Comparison of ENCODE assay signal across 9 cellular contexts in genomic region chr3:142028174-142028833, GRCh38.
DNase-seq lines count a peak whose midpoint lies in the region; ATAC-seq, FAIRE-seq and TF ChIP-seq lines count a peak whose summit lies in the region.
"Had no signal": no experiment of that assay in that cellular context is flagged by ENCODE, and none has a peak within 500 bp of the region (broad histone marks: within the 10 kb centered on the region; RNA-seq: fewer than 3 reads in every experiment).

No MANE protein-coding gene starts in this region.

- H3K9ac ChIP-seq in endothelial cell of umbilical vein (replicated peaks; ENCODE audit: extremely low read depth, insufficient read depth, low read length) = peak overlapping the region; percentile 60

- no peaks in the 10 kb centered on the region for H4K20me1 ChIP-seq in DOHH2 (ENCODE audit: control insufficient read depth, insufficient read depth, low read depth, low read length)
- H4K20me1 ChIP-seq in endothelial cell of umbilical vein (replicated peaks; ENCODE audit: control insufficient read depth, extremely low read depth, insufficient read depth, low read length) = no peaks in the 10 kb centered on the region

- ATAC-seq in GM21526 (IDR thresholded peaks at IDR 0.05; ENCODE audit: low FRiP score, unreplicated experiment) (peak; percentile 64), T-cell (replicated peaks in 1 of 4) (peak; percentile 75 to 92 (median 76))

- H3K9me1 ChIP-seq in endothelial cell of umbilical vein (replicated peaks; ENCODE audit: control insufficient read depth, extremely low read depth, insufficient read depth, low read length) = no peaks in the 10 kb centered on the region

- POLR2A ChIA-PET in T-cell (lab: Charles Lee) = interaction anchor here in 1 of 2 donors (0.6 kb wide), 2 partner anchors 35 to 419 kb away, joined by 3 to 4 read pairs; no protein-coding TSS in a partner anchor
- POLR2A ChIA-PET in endothelial cell of umbilical vein (lab: Charles Lee) = interaction anchor here (0.6 kb wide), 1 partner anchor 39 kb away, joined by 7 read pairs; no protein-coding TSS in a partner anchor

- H3K27ac Mint-ChIP-seq in T-cell = peak overlapping the region; percentile 21 to 80

- intact Hi-C loops in endothelial cell of umbilical vein (cut with micrococcal nuclease) = no loop called here

- peak overlapping the region; percentile 80 to 88 (median 87) for H3K4me3 Mint-ChIP-seq in T-cell

- H3K9me3 ChIP-seq in DOHH2 (ENCODE audit: control insufficient read depth, insufficient read depth, low read length) (no peaks in the 10 kb centered on the region), endothelial cell of umbilical vein (replicated peaks; ENCODE audit: control insufficient read depth, insufficient read depth, low read length) (no peaks in the 10 kb centered on the region)

- H3K4me1 ChIP-seq in DOHH2 (ENCODE audit: control insufficient read depth, low read length) (peaks cover 63% of the 10 kb centered on the region), endothelial cell of umbilical vein (ENCODE audit: control insufficient read depth, extremely low read depth, insufficient read depth, low read length) (peaks cover 7% of the 10 kb centered on the region)

- no peaks in the 10 kb centered on the region for H3K9me3 Mint-ChIP-seq in T-cell

- H3K36me3 ChIP-seq in DOHH2 (ENCODE audit: control insufficient read depth, low read length) = peaks cover 26% of the 10 kb centered on the region
- no peaks in the 10 kb centered on the region for H3K36me3 ChIP-seq in endothelial cell of umbilical vein (ENCODE audit: control insufficient read depth in 2 of 2, extremely low read depth in 1 of 2, insufficient read depth in 2 of 2, low read length in 2 of 2)

- TF ChIP-seq POLR2A in endothelial cell of umbilical vein (IDR thresholded peaks at IDR 0.05; ENCODE audit: low read depth, low read length) = no peak

- no peaks in the 10 kb centered on the region for H3K27me3 Mint-ChIP-seq in T-cell

- no TSS peak for BruUV-seq in endothelial cell of umbilical vein (replicated peaks; lab: Mats Ljungman, UMichigan)

- no peak for TF ChIP-seq CTCF in DOHH2 (IDR thresholded peaks at IDR 0.05; ENCODE audit: low read depth, low read length, poor library complexity, severe bottlenecking)
- no peak for TF ChIP-seq CTCF in endothelial cell of umbilical vein (IDR thresholded peaks at IDR 0.05; ENCODE audit: extremely low read depth in 1 of 2, insufficient read depth in 1 of 2, low read depth in 1 of 2, low read length in 2 of 2)

- H3K9me2 ChIP-seq in DOHH2 (replicated peaks; ENCODE audit: control insufficient read depth, low read length) = no peaks in the 10 kb centered on the region

- dilution Hi-C loops in endothelial cell of umbilical vein (cut with MboI; ENCODE audit: extremely low pct_ligation_motif_present, low sequenced_read_pairs) = no loop called here

- H3K79me2 ChIP-seq in DOHH2 (ENCODE audit: control insufficient read depth, low read length) = peaks cover 56% of the 10 kb centered on the region
- H3K79me2 ChIP-seq in endothelial cell of umbilical vein (ENCODE audit: control insufficient read depth, insufficient read depth, low read length) = no peaks in the 10 kb centered on the region

- H3K27me3 ChIP-seq in DOHH2 (ENCODE audit: control insufficient read depth, low read length) (no peaks in the 10 kb centered on the region), endothelial cell of umbilical vein (ENCODE audit: control insufficient read depth in 2 of 2, insufficient read depth in 2 of 2, low read length in 2 of 2) (no peaks in the 10 kb centered on the region)

- FAIRE-seq in endothelial cell of umbilical vein (lab: Jason Lieb, UNC) = no peak
- no peak for FAIRE-seq in urothelium cell line (lab: Jason Lieb, UNC)
- FAIRE-seq: frontal cortex had no signal

- DNase-seq in KG1 (lab: John Stamatoyannopoulos, UW) = peak; percentile 65
- DNase-seq in T-cell = peak in 21 of 34 experiments; percentile 1 to 41 (median 17)
- peak; percentile 81 for DNase-seq in endothelial cell of umbilical vein (ENCODE audit: low read depth, low spot score)
- DNase-seq in midbrain (lab: John Stamatoyannopoulos, UW) = peak; percentile 35
- peak; percentile 44 for DNase-seq in urothelium cell line (ENCODE audit: low spot score)
- no peak for DNase-seq in GM19238 (ENCODE audit: insufficient read length, low spot score)

- H2AFZ ChIP-seq in endothelial cell of umbilical vein (ENCODE audit: low read depth, low read length) = peak overlapping the region; percentile 74

- H3F3A ChIP-seq in DOHH2 (ENCODE audit: control insufficient read depth, insufficient read depth) = peaks cover 21% of the 10 kb centered on the region

- H3K4me2 ChIP-seq in DOHH2 (ENCODE audit: low read length) (peak overlapping the region; percentile 78), endothelial cell of umbilical vein (ENCODE audit: insufficient read depth, low read length) (peak overlapping the region; percentile 98)

- CTCF ChIA-PET in T-cell (lab: Charles Lee) (interaction anchor here in 1 of 2 donors (0.6 to 1.0 kb wide), 4 partner anchors 23 to 468 kb away, joined by 3 to 4 read pairs (median 4); no protein-coding TSS in a partner anchor), endothelial cell of umbilical vein (lab: Charles Lee) (interaction anchor here (0.6 to 1.9 kb wide), 6 partner anchors 10 to 368 kb away, joined by 3 to 6 read pairs (median 4); no protein-coding TSS in a partner anchor)

- H3K27ac ChIP-seq in DOHH2 (ENCODE audit: low read depth, low read length) (peak overlapping the region; percentile 68), endothelial cell of umbilical vein (ENCODE audit: insufficient read depth, low read depth, low read length) (peak overlapping the region; percentile 7)

- peak overlapping the region; percentile 79 for H3K4me3 ChIP-seq in DOHH2 (ENCODE audit: low read length)
- peak overlapping the region; percentile 52 to 95 (median 64) for H3K4me3 ChIP-seq in endothelial cell of umbilical vein (replicated peaks in 1 of 3; ENCODE audit: insufficient read depth in 1 of 3, low read depth in 1 of 3, low read length in 3 of 3)

- H3K36me3 Mint-ChIP-seq in T-cell = peaks cover 7% of the 10 kb centered on the region

- peaks cover 33 to 41% (median 36%) of the 10 kb centered on the region in 3 donors for H3K4me1 Mint-ChIP-seq in T-cell

TF ChIP-seq in endothelial cell of umbilical vein, 7 proteins besides CTCF, POLR2A, EP300 and RAD21:
- no peak for TF ChIP-seq MAX (IDR thresholded peaks at IDR 0.05; ENCODE audit: insufficient read depth, insufficient read length)
- TF ChIP-seq JUN (IDR thresholded peaks at IDR 0.05; ENCODE audit: borderline replicate concordance, insufficient read depth, insufficient read length, low read depth) = no peak
- no peak for TF ChIP-seq GATA2 (IDR thresholded peaks at IDR 0.05; ENCODE audit: insufficient read depth, insufficient read length, low read depth, low read length)
- no peak for TF ChIP-seq FOS (IDR thresholded peaks at IDR 0.05; ENCODE audit: borderline replicate concordance, insufficient read depth, low read length)
